In the genomic region with DNA sequence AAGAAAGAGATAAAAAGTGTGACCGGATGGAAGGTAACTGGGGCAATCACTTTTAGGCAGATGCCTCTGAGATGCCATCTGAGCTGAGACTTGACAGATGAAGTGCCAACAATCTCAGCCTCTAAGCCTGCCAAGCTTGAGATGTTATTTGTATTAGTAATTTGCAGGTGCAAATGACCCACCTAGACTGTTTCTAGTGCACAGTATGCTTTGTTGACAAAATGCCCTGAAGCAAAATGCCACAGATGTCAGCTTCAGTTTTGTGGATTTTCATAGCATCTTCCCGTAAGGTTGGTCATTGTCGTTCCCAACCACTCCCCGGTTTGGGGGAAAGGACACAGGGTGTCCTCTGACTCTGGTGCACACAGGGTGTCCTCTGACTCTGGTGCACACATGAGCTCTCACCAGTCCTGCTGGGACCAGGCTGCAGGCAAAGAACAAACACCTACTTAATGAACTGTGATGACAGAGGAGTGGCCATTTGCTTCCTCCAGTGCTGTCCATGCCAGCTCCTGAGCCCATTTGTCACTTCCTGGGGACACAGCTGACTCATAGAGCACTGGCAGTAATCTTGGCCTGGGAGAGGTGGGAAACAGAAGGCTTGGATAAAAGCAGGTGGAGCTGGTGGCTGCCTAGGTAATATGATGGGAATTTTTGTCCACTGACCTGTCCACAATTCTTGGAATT, we compare ENCODE assay signal across 20 cellular contexts. TPM values are rescaled to one million over a fixed set of nuclear protein-coding genes. Genes with fewer than 3 reads are reported as not detected.
DNase-seq lines count a peak whose midpoint lies in the region; ATAC-seq and TF ChIP-seq lines count a peak whose summit lies in the region.
"Had no signal": no experiment of that assay in that cellular context is flagged by ENCODE, and none has a peak within 500 bp of the region (broad histone marks: within the 10 kb centered on the region; RNA-seq: fewer than 3 reads in every experiment).

No MANE protein-coding gene starts in this region.

- TF ChIP-seq POLR2A in IMR-90 (IDR thresholded peaks at IDR 0.05; ENCODE audit: low read depth, low read length), result no peak
- no peak for TF ChIP-seq POLR2A in GM18505 (IDR thresholded peaks at IDR 0.05; ENCODE audit: borderline replicate concordance, extremely low read depth, insufficient read depth, insufficient read length)
- no peak for TF ChIP-seq POLR2A in stomach (IDR thresholded peaks at IDR 0.05)

- H3K79me1 ChIP-seq in IMR-90 (ENCODE audit: low read depth in 1 of 2, low read length in 2 of 2) (no peaks in the 10 kb centered on the region), mesendoderm (ENCODE audit: low read length) (no peaks in the 10 kb centered on the region)

- DNase-seq in Calu3 (peak; percentile 55), IMR-90 (no peak), RPMI7951 (ENCODE audit: low read depth) (peak; percentile 19), mesendoderm (peak; percentile 40), endothelial cell (ENCODE audit: low spot score) (no peak), activated gamma-delta T cell treated with Interleukin-2 at 50 U/mL for 16 hours (no peak), stomach (no peak)
- DNase-seq: activated CD4-positive, alpha-beta T cell treated with anti-CD3 and anti-CD28 coated beads for 48 hours; activated effector memory CD4-positive, alpha-beta T cell treated with Interleukin-2 at 50 U/mL for 16 hours; CD8-positive, alpha-beta memory T cell; HFFc6; MG63; NCI-H187 treated with DMSO at 0.1 percent for 48 hours; NCI-H524 treated with DMSO at 0.1 percent for 48 hours; ovary; stimulated activated CD4-positive, alpha-beta T cell treated with anti-CD3 and anti-CD28 coated beads, Interleukin-4, amount 100 ng/mL, for 1 hour; substantia nigra had no signal

- H3K36me3 Mint-ChIP-seq in Calu3 (ENCODE audit: insufficient read depth, unreplicated experiment), result no peaks in the 10 kb centered on the region
- H3K36me3 Mint-ChIP-seq in endothelial cell (ENCODE audit: low read depth, unreplicated experiment), result no peaks in the 10 kb centered on the region
- H3K36me3 Mint-ChIP-seq: CD8-positive, alpha-beta memory T cell had no signal

- no peak overlapping the region for H2BK120ac ChIP-seq in IMR-90 (ENCODE audit: low read depth, low read length)
- no peak overlapping the region for H2BK120ac ChIP-seq in mesendoderm (ENCODE audit: low read depth, low read length)

- H2BK5ac ChIP-seq in IMR-90 (ENCODE audit: low read depth, low read length, poor library complexity, severe bottlenecking), result no peak overlapping the region
- H2BK5ac ChIP-seq in mesendoderm (ENCODE audit: low read length), result no peak overlapping the region

- no peak overlapping the region for H2AK9ac ChIP-seq in IMR-90 (replicated peaks; ENCODE audit: low read depth, low read length, poor library complexity)

- no peak overlapping the region for H3K14ac ChIP-seq in IMR-90 (replicated peaks; ENCODE audit: low read depth, low read length)

- no peaks in the 10 kb centered on the region for H3K79me2 ChIP-seq in mesendoderm (ENCODE audit: control insufficient read depth, insufficient read depth, low read length)

- H4K91ac ChIP-seq in IMR-90 (ENCODE audit: insufficient read depth, low read depth, low read length), result no peak overlapping the region

- ATAC-seq in IMR-90 (ENCODE audit: low read depth), result no peak
- ATAC-seq in GM18505 (IDR thresholded peaks at IDR 0.05; ENCODE audit: unreplicated experiment), result no peak

- in situ Hi-C loops in IMR-90 (cut with MboI; ENCODE audit: low sequenced_read_pairs), result no loop called here

- no peaks in the 10 kb centered on the region for H3K36me3 ChIP-seq in IMR-90 (ENCODE audit: control insufficient read depth, insufficient read depth, low read length)
- H3K36me3 ChIP-seq in mesendoderm (ENCODE audit: control insufficient read depth, insufficient read depth, low read length), result no peaks in the 10 kb centered on the region
- H3K36me3 ChIP-seq in stomach, result no peaks in the 10 kb centered on the region
- H3K36me3 ChIP-seq: cardiac muscle cell, MG63, ovary had no signal

- no peaks in the 10 kb centered on the region for H4K20me1 ChIP-seq in IMR-90 (ENCODE audit: insufficient read depth, low read length)

- peak overlapping the region; percentile 23 for H2AFZ ChIP-seq in IMR-90 (replicated peaks; ENCODE audit: low read length, poor library complexity)

- H3K23ac ChIP-seq in IMR-90 (ENCODE audit: low read depth, low read length), result no peak overlapping the region
- no peak overlapping the region for H3K23ac ChIP-seq in mesendoderm (ENCODE audit: low read length)

- no peaks in the 10 kb centered on the region for H3K9me1 ChIP-seq in IMR-90 (ENCODE audit: insufficient read depth, low read length)

- H2BK20ac ChIP-seq in IMR-90 (ENCODE audit: low read depth, low read length), result no peak overlapping the region

- H3K4ac ChIP-seq in IMR-90 (ENCODE audit: low read depth, low read length) (no peak overlapping the region), mesendoderm (ENCODE audit: low read depth, low read length) (no peak overlapping the region)

- H3K56ac ChIP-seq in IMR-90 (ENCODE audit: extremely low read depth, insufficient read depth, low read length) (no peak overlapping the region), mesendoderm (ENCODE audit: low read length) (no peak overlapping the region)

- dilution Hi-C loops in IMR-90 (cut with HindIII; ENCODE audit: low sequenced_read_pairs, unreplicated experiment), result no loop called here

- H4K5ac ChIP-seq in IMR-90 (ENCODE audit: low read depth, low read length) (no peak overlapping the region), mesendoderm (ENCODE audit: low read length) (no peak overlapping the region)

- CTCF ChIA-PET in Calu3 (lab: Charles Lee), result interaction anchor here (0.8 to 1.0 kb wide), 4 partner anchors 9 to 335 kb away, joined by 3 to 6 read pairs (median 4); partner anchors contain the start of gene APOD
- CTCF ChIA-PET in IMR-90 (lab: Yijun Ruan, JAX), result no interaction called here

- H3K9me3 Mint-ChIP-seq in Calu3 (ENCODE audit: low read depth, unreplicated experiment) (no peaks in the 10 kb centered on the region), endothelial cell (ENCODE audit: unreplicated experiment) (no peaks in the 10 kb centered on the region)
- H3K9me3 Mint-ChIP-seq: CD8-positive, alpha-beta memory T cell; HFFc6 had no signal

- TF ChIP-seq CTCF in Calu3 (IDR thresholded peaks at IDR 0.05; ENCODE audit: unreplicated experiment), result no peak
- TF ChIP-seq CTCF in IMR-90 (conservative IDR thresholded peaks at IDR 0.05; ENCODE audit: low read depth, low read length), result no peak
- TF ChIP-seq CTCF in endothelial cell (IDR thresholded peaks at IDR 0.05; ENCODE audit: unreplicated experiment), result no peak
- no peak for TF ChIP-seq CTCF in stomach (IDR thresholded peaks at IDR 0.05)

- H2AK5ac ChIP-seq in IMR-90 (ENCODE audit: low read depth, low read length) (no peak overlapping the region), mesendoderm (ENCODE audit: low read length) (no peak overlapping the region)

- H3K4me1 ChIP-seq in IMR-90 (ENCODE audit: control insufficient read depth, insufficient read depth, low read length), result no peaks in the 10 kb centered on the region
- no peaks in the 10 kb centered on the region for H3K4me1 ChIP-seq in mesendoderm (ENCODE audit: control insufficient read depth, low read depth, low read length)
- H3K4me1 ChIP-seq in stomach, result no peaks in the 10 kb centered on the region

- no peak overlapping the region for H3K27ac Mint-ChIP-seq in Calu3 (ENCODE audit: unreplicated experiment)
- H3K27ac Mint-ChIP-seq in endothelial cell (ENCODE audit: unreplicated experiment), result no peak overlapping the region
- H3K27ac Mint-ChIP-seq: CD8-positive, alpha-beta memory T cell; HFFc6 had no signal

- no peak for TF ChIP-seq EP300 in stomach (IDR thresholded peaks at IDR 0.05)

- H3K9ac ChIP-seq in IMR-90 (ENCODE audit: low read depth, low read length) (no peak overlapping the region), mesendoderm (ENCODE audit: low read length) (no peak overlapping the region)

- H3K9me3 ChIP-seq in IMR-90 (ENCODE audit: control insufficient read depth, insufficient read depth, low read length), result peaks cover 5% of the 10 kb centered on the region; the same call in 1 of the 2 replicates
- no peaks in the 10 kb centered on the region for H3K9me3 ChIP-seq in stomach
- H3K9me3 ChIP-seq: MG63, ovary had no signal

- H3K27me3 ChIP-seq in IMR-90 (ENCODE audit: control insufficient read depth, insufficient read depth, low read length) (peaks cover 26% of the 10 kb centered on the region), mesendoderm (ENCODE audit: insufficient read depth, low read length, poor library complexity) (no peaks in the 10 kb centered on the region), stomach (no peaks in the 10 kb centered on the region)
- H3K27me3 ChIP-seq: cardiac muscle cell, ovary had no signal

- H3K4me3 ChIP-seq in IMR-90 (ENCODE audit: insufficient read depth, low read depth, low read length), result no peak overlapping the region
- no peak overlapping the region for H3K4me3 ChIP-seq in mesendoderm (ENCODE audit: low read length)
- no peak overlapping the region for H3K4me3 ChIP-seq in stomach
- H3K4me3 ChIP-seq: cardiac muscle cell, MG63, ovary, skin epidermis had no signal

- POLR2A ChIA-PET in IMR-90 (lab: Charles Lee; ENCODE audit: unreplicated experiment), result no interaction called here

- intact Hi-C loops in Calu3 (cut with micrococcal nuclease; ENCODE audit: unreplicated experiment), result no loop called here
- intact Hi-C loops in IMR-90 (cut with micrococcal nuclease), result no loop called here
- intact Hi-C loops in stomach (cut with DNase I; ENCODE audit: low total_unique reads), result no loop called here

- H3K27me3 Mint-ChIP-seq in Calu3 (ENCODE audit: unreplicated experiment), result peaks cover 18% of the 10 kb centered on the region
- H3K27me3 Mint-ChIP-seq in endothelial cell (ENCODE audit: unreplicated experiment), result peaks cover 4% of the 10 kb centered on the region
- H3K27me3 Mint-ChIP-seq: CD8-positive, alpha-beta memory T cell had no signal

- H4K8ac ChIP-seq in IMR-90 (ENCODE audit: low read depth in 2 of 2, low read length in 2 of 2) (no peak overlapping the region), mesendoderm (ENCODE audit: low read depth, low read length) (no peak overlapping the region)

- BruUV-seq in Calu3 (replicated peaks; lab: Mats Ljungman, UMichigan) (no TSS peak), IMR-90 (replicated peaks; lab: Mats Ljungman, UMichigan) (no TSS peak)

- TF ChIP-seq RAD21 in IMR-90 (IDR thresholded peaks at IDR 0.05; ENCODE audit: low read length), result no peak

- 64% methylated on average over 3 of the region's 4 CpGs; no CpG with 5 or more reads in 1 of the 2 experiments for WGBS in IMR-90 (ENCODE audit: extremely low coverage in 2 of 2, insufficient read length in 1 of 2), 2 experiments
- no CpG with 5 or more reads among the region's 4 CpGs for WGBS in mesendoderm (ENCODE audit: extremely low coverage, insufficient coverage, low lambda C conversion rate)
- WGBS in stomach, 5 donors, result 80 to 97% (median 88%) methylated on average over 4 of the region's 4 CpGs

- H3K4me1 Mint-ChIP-seq in Calu3 (ENCODE audit: low read depth, unreplicated experiment), result peaks cover 29% of the 10 kb centered on the region
- H3K4me1 Mint-ChIP-seq in endothelial cell (ENCODE audit: unreplicated experiment), result no peaks in the 10 kb centered on the region

- H3K4me3 Mint-ChIP-seq in Calu3 (ENCODE audit: low read depth, unreplicated experiment) (no peak overlapping the region), endothelial cell (ENCODE audit: unreplicated experiment) (no peak overlapping the region)
- H3K4me3 Mint-ChIP-seq: CD8-positive, alpha-beta memory T cell; HFFc6 had no signal

- H3K4me2 ChIP-seq in IMR-90 (ENCODE audit: low read depth, low read length) (no peak overlapping the region), mesendoderm (ENCODE audit: low read length) (no peak overlapping the region)

- H3K18ac ChIP-seq in IMR-90 (ENCODE audit: low read depth, low read length), result no peak overlapping the region
- no peak overlapping the region for H3K18ac ChIP-seq in mesendoderm (ENCODE audit: low read length)

- H2BK15ac ChIP-seq in IMR-90 (ENCODE audit: low read depth, low read length) (no peak overlapping the region), mesendoderm (replicated peaks; ENCODE audit: low read depth) (no peak overlapping the region)

- H3K27ac ChIP-seq in IMR-90 (ENCODE audit: insufficient read depth, low read length), result no peak overlapping the region
- H3K27ac ChIP-seq in mesendoderm (ENCODE audit: low read depth, low read length), result no peak overlapping the region
- H3K27ac ChIP-seq in stomach, result no peak overlapping the region
- H3K27ac ChIP-seq: cardiac muscle cell, ovary, skin epidermis had no signal

RNA-seq across cellular contexts. Expression of gene PPP1R2, which starts 16.7 kb away (rescaled TPM):
- total RNA-seq in Calu3 (2022) (60.6 and 68.2 TPM in 2 replicates), IMR-90 (2012; rRNA removed) (36.0 and 55.3 TPM in 2 replicates), endothelial cell (ENCODE audit: unreplicated experiment) (29.7 TPM), stomach (100 to 1,000 TPM in 1 of 5 donors, 10 to 100 TPM in 4; 29.2 to 102 (median 62.0) TPM)
- polyA plus RNA-seq in IMR-90 (2012; rRNA removed) (9.2 and 12.1 TPM in 2 replicates), stomach (10 to 100 TPM; 21.4 to 25.1 (median 21.7) TPM)
- 16.0 and 21.1 TPM in 2 replicates for polyA plus RNA-seq in IMR-90 (2012; cell fraction: cytosol; rRNA removed)
- 5.1 and 11.0 TPM in 2 replicates for polyA plus RNA-seq in IMR-90 (2012; cell fraction: nucleus; rRNA removed; ENCODE audit: low replicate concordance)
- 53.4 and 55.5 TPM in 2 replicates for total RNA-seq in RPMI7951 (2014; rRNA removed; shearing (Covaris generic))
- 20.5 TPM for polyA plus RNA-seq in mesendoderm (2013, experiment 1 of 2)
- 20.5 TPM for polyA plus RNA-seq in mesendoderm (2013, experiment 2 of 2)

RNA-seq across cellular contexts. Expression of gene APOD, which starts 23.9 kb away (rescaled TPM):
- total RNA-seq in Calu3 (2022) (0.34 TPM in 1 of 2 replicates, not detected in the other), IMR-90 (2012; rRNA removed) (not detected in 2 replicates), endothelial cell (ENCODE audit: unreplicated experiment) (5.0 TPM), stomach (100 to 1,000 TPM in 4 of 5 donors, 10 to 100 TPM in 1; 33.0 to 941 (median 223) TPM)
- polyA plus RNA-seq in IMR-90 (2012; rRNA removed) (0.16 and 0.36 TPM in 2 replicates), stomach (100 to 1,000 TPM in 2 of 3 donors, 10 to 100 TPM in 1; 76.9 to 258 (median 109) TPM)
- polyA plus RNA-seq in IMR-90 (2012; cell fraction: cytosol; rRNA removed), result 0.08 and 0.49 TPM in 2 replicates
- 0.15 TPM in 1 of 2 replicates, not detected in the other for polyA plus RNA-seq in IMR-90 (2012; cell fraction: nucleus; rRNA removed; ENCODE audit: low replicate concordance)
- total RNA-seq in RPMI7951 (2014; rRNA removed; shearing (Covaris generic)), result 0.96 and 1.6 TPM in 2 replicates
- polyA plus RNA-seq in mesendoderm (2013, experiment 1 of 2), result 0.07 TPM
- polyA plus RNA-seq in mesendoderm (2013, experiment 2 of 2), result 0.04 TPM
- total RNA-seq: cardiac muscle cell had no signal
- polyA plus RNA-seq: CD8-positive, alpha-beta memory T cell had no signal

Comparison
In these comparisons a context has a peak if more than half of its experiments do, and no peak if none do; other contexts are left out.
1. DNase-seq: peak in Calu3 (single experiment), RPMI7951 (single experiment) and mesendoderm (single experiment); none in IMR-90 (single experiment), endothelial cell (single experiment), activated gamma-delta T cell treated with Interleukin-2 at 50 U/mL for 16 hours (single experiment) and stomach (single experiment).